Comparison of ENCODE assay signal across 27 cellular contexts in the genomic region with DNA sequence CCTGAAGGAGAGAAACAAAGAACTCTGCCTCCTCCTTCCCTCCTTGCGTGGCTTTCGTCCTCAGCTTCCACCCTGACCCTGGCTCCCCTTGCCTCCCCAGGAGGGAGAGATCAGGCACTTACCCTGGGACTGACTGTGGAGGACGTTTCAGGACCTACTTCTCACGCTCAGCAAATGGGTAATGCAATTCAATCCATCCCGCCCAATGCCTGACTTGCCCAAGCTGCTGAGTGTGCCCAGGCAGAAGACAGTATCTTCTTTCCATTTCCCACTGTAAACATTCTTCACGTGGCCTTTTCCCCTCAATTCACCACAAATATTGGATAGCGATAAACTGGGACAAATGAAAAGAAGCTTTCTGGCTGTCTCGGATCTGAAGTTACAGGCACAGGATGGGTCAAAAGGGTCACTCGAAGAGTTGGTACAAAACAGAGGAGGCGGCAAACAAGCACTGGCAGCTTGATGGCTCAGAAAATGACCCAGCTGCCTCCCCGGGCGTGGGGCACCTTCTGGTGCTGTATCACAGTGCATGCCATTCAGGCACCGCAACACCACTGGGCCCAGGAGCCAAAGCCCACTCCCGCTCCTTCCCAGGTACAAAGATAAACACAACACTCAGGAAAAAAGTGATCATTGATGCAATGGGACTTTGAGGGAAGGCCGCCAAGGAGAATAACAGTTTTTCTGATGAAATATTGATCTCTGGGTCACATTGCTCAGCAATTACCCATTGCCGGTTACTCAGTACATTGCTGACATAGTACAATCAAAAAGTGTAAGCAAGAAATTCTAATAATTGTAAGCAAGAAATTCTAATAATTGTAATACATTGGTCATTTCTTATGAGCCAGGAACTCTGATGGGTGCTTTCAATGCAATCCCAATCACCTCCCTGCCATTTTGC.
A peak's percentile ranks its signal among the peaks of the same experiment; 100 is the strongest.
DNase-seq lines count a peak whose midpoint lies in the region; FAIRE-seq and TF ChIP-seq lines count a peak whose summit lies in the region.
"Had no signal": no experiment of that assay in that cellular context is flagged by ENCODE, and none has a peak within 500 bp of the region (broad histone marks: within the 10 kb centered on the region; RNA-seq: fewer than 3 reads in every experiment).

No MANE protein-coding gene starts in this region.

- peak; percentile 77 for FAIRE-seq in urothelium cell line (lab: Jason Lieb, UNC)

- H3K4me3 ChIP-seq in neural progenitor cell = no peak overlapping the region
- H3K4me3 ChIP-seq: colonic mucosa, GM23338, heart right ventricle, thyroid gland had no signal

- H3K9me3 ChIP-seq in neural progenitor cell (ENCODE audit: low read depth) = no peaks in the 10 kb centered on the region
- H3K9me3 ChIP-seq: colonic mucosa, heart right ventricle, thyroid gland had no signal

- H3K79me2 ChIP-seq in neural progenitor cell (ENCODE audit: low read depth) = no peaks in the 10 kb centered on the region

- H3K27me3 Mint-ChIP-seq in neural progenitor cell (ENCODE audit: insufficient read depth, low read depth) = peaks cover 2% of the 10 kb centered on the region

- H3K9me3 Mint-ChIP-seq in neural progenitor cell = no peaks in the 10 kb centered on the region
- H3K9me3 Mint-ChIP-seq: GM23338, memory B cell had no signal

- H2AFZ ChIP-seq in neural progenitor cell (replicated peaks) = no peak overlapping the region
- H2AFZ ChIP-seq: GM23338 had no signal

- H3K9ac ChIP-seq in neural progenitor cell = no peak overlapping the region

- no peaks in the 10 kb centered on the region for H3K36me3 Mint-ChIP-seq in neural progenitor cell
- H3K36me3 Mint-ChIP-seq: memory B cell had no signal

- TF ChIP-seq CTCF in neural progenitor cell (IDR thresholded peaks at IDR 0.05) = no peak

- no peaks in the 10 kb centered on the region for H3K4me1 ChIP-seq in neural progenitor cell
- H3K4me1 ChIP-seq: colonic mucosa, heart right ventricle, thyroid gland had no signal

- no peaks in the 10 kb centered on the region for H3K36me3 ChIP-seq in neural progenitor cell
- H3K36me3 ChIP-seq: colonic mucosa, heart right ventricle, thyroid gland had no signal

- H3F3A ChIP-seq in neural progenitor cell (ENCODE audit: low read depth) = no peaks in the 10 kb centered on the region

- DNase-seq in DMS 273 (lab: John Stamatoyannopoulos, UW; ENCODE audit: unreplicated experiment) (peak; percentile 31), DMS 273 treated with DMSO at 0.1 percent for 48 hours (lab: John Stamatoyannopoulos, UW) (no peak), iris pigment epithelial cell (ENCODE audit: low read depth) (peak; percentile 49), neural progenitor cell (ENCODE audit: low spot score) (no peak), urothelium cell line (ENCODE audit: low spot score) (no peak), superior temporal gyrus (ENCODE audit: extremely low spot score) (no peak), NCI-H146 (lab: John Stamatoyannopoulos, UW) (no peak), HPDE6-E6E7 (ENCODE audit: extremely low spot score) (no peak)
- DNase-seq: activated CD4-positive, alpha-beta T cell treated with anti-CD3 and anti-CD28 coated beads for 48 hours; activated gamma-delta T cell; activated T-cell treated with anti-CD3 and anti-CD28 coated beads, Interleukin-2, amount 50 U/mL, for 1 hour; colonic mucosa; DND-41; effector memory CD4-positive, alpha-beta T cell; erythroblast; foreskin fibroblast; heart right ventricle; NCI-H187; NCI-H2227 treated with DMSO at 0.1 percent for 48 hours; SHP77 treated with DMSO at 0.1 percent for 48 hours; stimulated activated naive CD4-positive, alpha-beta T cell treated with Interleukin-2 at 50 U/mL for 16 hours; thyroid gland had no signal

- peak overlapping the region; percentile 70 for H3K27ac Mint-ChIP-seq in neural progenitor cell
- H3K27ac Mint-ChIP-seq: GM23338, memory B cell had no signal

- no peak overlapping the region for H3K27ac ChIP-seq in neural progenitor cell
- H3K27ac ChIP-seq: 22Rv1, C4-2B, colonic mucosa, heart right ventricle, thyroid gland, VCaP had no signal

- H3K27me3 ChIP-seq in neural progenitor cell = no peaks in the 10 kb centered on the region
- H3K27me3 ChIP-seq: colonic mucosa, heart right ventricle, thyroid gland had no signal

- no peak overlapping the region for H3K4me2 ChIP-seq in neural progenitor cell
- H3K4me2 ChIP-seq: GM23338 had no signal

- peaks cover 8% of the 10 kb centered on the region for H3K4me1 Mint-ChIP-seq in neural progenitor cell
- H3K4me1 Mint-ChIP-seq: memory B cell had no signal

- H3K4me3 Mint-ChIP-seq in neural progenitor cell = no peak overlapping the region
- H3K4me3 Mint-ChIP-seq: GM23338, memory B cell had no signal

- no peaks in the 10 kb centered on the region for H4K20me1 ChIP-seq in neural progenitor cell (ENCODE audit: low read depth)

Comparison
In these comparisons a context has a peak if more than half of its experiments do, and no peak if none do; other contexts are left out.
1. DNase-seq: peak in DMS 273 (single experiment) and iris pigment epithelial cell (single experiment); none in DMS 273 treated with DMSO at 0.1 percent for 48 hours (single experiment), neural progenitor cell (single experiment), urothelium cell line (single experiment), superior temporal gyrus (single experiment), NCI-H146 (single experiment) and HPDE6-E6E7 (single experiment).